ENCODE assay signal across 15 cellular contexts in genomic region chr20:60867589-60867988, GRCh38.
"Had no signal": no experiment of that assay in that cellular context is flagged by ENCODE, and none has a peak within 500 bp of the region (broad histone marks: within the 10 kb centered on the region; RNA-seq: fewer than 3 reads in every experiment).

No MANE protein-coding gene starts in this region.

- DNase-seq: islet precursor cell; left ventricle myocardium inferior; mesendoderm; naive B cell; natural killer cell; nephron progenitor cell; occipital lobe; retina; right cardiac atrium; sigmoid colon; small intestine; spleen; stimulated activated CD4-positive, alpha-beta T cell treated with anti-CD3 and anti-CD28 coated beads, Interleukin-4, amount 100 ng/mL, for 24 hours; stimulated activated naive CD4-positive, alpha-beta T cell; uterus had no signal
